Comparison of ENCODE assay signal across 8 cellular contexts in the genomic region with DNA sequence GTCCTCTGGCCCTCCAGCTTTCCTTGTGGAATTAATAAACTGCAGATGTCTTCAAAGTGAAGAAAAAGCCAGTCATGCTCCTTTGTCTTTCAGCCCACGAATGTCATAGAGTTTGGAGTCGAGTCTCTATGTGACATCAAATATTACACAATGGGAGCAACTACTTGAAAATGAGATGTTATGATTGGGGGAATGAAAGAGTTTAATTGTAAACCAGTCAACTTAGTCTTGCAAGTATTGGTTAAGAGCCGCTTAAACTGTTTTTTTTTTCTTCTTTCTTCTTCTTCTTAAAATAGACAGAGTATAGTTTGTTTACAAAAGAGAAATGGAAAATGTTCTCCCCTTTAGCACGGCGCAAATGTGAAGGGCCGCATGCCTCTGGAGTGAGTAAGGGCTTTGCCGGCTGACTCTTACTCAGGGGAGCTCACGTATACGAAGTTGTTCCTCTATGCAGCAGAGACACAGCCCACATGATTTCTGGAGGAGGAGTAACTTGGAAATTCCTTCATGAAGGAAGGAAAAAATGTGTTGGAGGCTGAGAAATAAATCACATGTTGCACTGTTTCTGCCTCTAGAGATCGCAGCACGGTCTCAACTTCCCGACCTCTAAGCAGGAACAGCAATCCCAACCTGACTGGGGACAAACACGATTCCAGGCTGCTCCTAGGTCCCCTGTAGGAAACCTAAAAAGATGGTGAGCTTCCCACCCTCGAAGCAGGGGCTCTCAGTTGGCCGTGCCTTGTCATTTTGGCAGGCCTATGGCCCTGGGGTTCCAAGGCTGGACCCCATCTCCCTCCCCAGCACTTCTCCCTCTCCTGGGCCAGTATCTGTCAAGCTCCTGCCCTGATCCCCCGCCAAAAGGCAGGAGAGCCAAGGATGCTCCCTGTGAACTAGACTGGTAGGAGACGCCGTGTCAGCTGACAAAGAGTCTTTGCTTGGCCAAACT. TPM values are rescaled to one million over a fixed set of nuclear protein-coding genes. Genes with fewer than 3 reads are reported as not detected.
DNase-seq lines count a peak whose midpoint lies in the region; ATAC-seq and TF ChIP-seq lines count a peak whose summit lies in the region.

No MANE protein-coding gene starts in this region.

- H3K9ac ChIP-seq in GM23248, result peak overlapping the region; percentile 92

- DNase-seq in GM23248 (peak; percentile 99), foreskin fibroblast (peak; percentile 97 to 98), nucleus accumbens (lab: John Stamatoyannopoulos, UW) (peak in 31 of 56 donors; percentile 6 to 77 (median 34)), NCI-H748 (lab: John Stamatoyannopoulos, UW; ENCODE audit: unreplicated experiment) (no peak), NCI-H2171 treated with DMSO at 0.1 percent for 48 hours (lab: John Stamatoyannopoulos, UW) (no peak)
- DNase-seq in stimulated activated CD4-positive, alpha-beta T cell treated with anti-CD3 and anti-CD28 coated beads, Interleukin-4, amount 100 ng/mL, for 4 hours, result no peak

- no peaks in the 10 kb centered on the region for H4K20me1 ChIP-seq in GM23248 (ENCODE audit: insufficient read depth)

- H2AFZ ChIP-seq in GM23248, result no peak overlapping the region

- peak; percentile 96 for ATAC-seq in SK-N-SH treated with all-trans-retinoic acid at 6 μM for 48 hours
- ATAC-seq in HG03432 (IDR thresholded peaks at IDR 0.05; ENCODE audit: unreplicated experiment), result no peak

- peak overlapping the region; percentile 100 for H3K27ac ChIP-seq in GM23248

- no peaks in the 10 kb centered on the region for H3K9me2 ChIP-seq in GM23248 (ENCODE audit: insufficient read depth)

- peaks cover 15% of the 10 kb centered on the region; the same call in 1 of the 2 replicates for H3K36me3 ChIP-seq in GM23248 (ENCODE audit: low read depth)

- in situ Hi-C loops in GM23248 (cut with MboI), result no loop called here

- TF ChIP-seq CTCF in foreskin fibroblast (IDR thresholded peaks at IDR 0.05; ENCODE audit: low read depth, low read length), result no peak

- WGBS in GM23248 (ENCODE audit: low coverage in 1 of 2, low lambda C conversion rate in 2 of 2, missing lambda C conversion rate in 2 of 2), 2 experiments, result 6 to 8% methylated on average over 18 of the region's 18 CpGs

- H3K9me3 ChIP-seq in GM23248 (ENCODE audit: low read depth), result no peaks in the 10 kb centered on the region

- peaks cover 66% of the 10 kb centered on the region for H3K4me1 ChIP-seq in GM23248 (ENCODE audit: insufficient read depth)

- H3K4me3 ChIP-seq in GM23248 (peak overlapping the region; percentile 53), foreskin fibroblast (ENCODE audit: low read depth in 1 of 2, low read length in 2 of 2) (peak overlapping the region; percentile 12 to 41)

- H3K79me2 ChIP-seq in GM23248 (ENCODE audit: insufficient read depth), result peaks cover 77% of the 10 kb centered on the region

- H3K4me2 ChIP-seq in GM23248 (ENCODE audit: unreplicated experiment), result peak overlapping the region; percentile 89

- H3F3A ChIP-seq in GM23248 (ENCODE audit: insufficient read depth), result peaks cover 79% of the 10 kb centered on the region

- H3K27me3 ChIP-seq in GM23248 (replicated peaks; ENCODE audit: insufficient read depth), result no peaks in the 10 kb centered on the region

TF ChIP-seq in SK-N-SH treated with all-trans-retinoic acid at 6 μM for 48 hours, 23 proteins besides CTCF, POLR2A, EP300 and RAD21 (continues in another document):
- TF ChIP-seq ESRRG (CRISPR knock-in tag; IDR thresholded peaks at IDR 0.05), result no peak
- TF ChIP-seq, protein P1, sequence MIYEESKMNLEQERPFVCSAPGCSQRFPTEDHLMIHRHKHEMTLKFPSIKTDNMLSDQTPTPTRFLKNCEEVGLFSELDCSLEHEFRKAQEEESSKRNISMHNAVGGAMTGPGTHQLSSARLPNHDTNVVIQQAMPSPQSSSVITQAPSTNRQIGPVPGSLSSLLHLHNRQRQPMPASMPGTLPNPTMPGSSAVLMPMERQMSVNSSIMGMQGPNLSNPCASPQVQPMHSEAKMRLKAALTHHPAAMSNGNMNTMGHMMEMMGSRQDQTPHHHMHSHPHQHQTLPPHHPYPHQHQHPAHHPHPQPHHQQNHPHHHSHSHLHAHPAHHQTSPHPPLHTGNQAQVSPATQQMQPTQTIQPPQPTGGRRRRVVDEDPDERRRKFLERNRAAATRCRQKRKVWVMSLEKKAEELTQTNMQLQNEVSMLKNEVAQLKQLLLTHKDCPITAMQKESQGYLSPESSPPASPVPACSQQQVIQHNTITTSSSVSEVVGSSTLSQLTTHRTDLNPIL (CRISPR knock-in tag; IDR thresholded peaks at IDR 0.05; ENCODE audit: low read depth), result no peak
- TF ChIP-seq, protein P2, sequence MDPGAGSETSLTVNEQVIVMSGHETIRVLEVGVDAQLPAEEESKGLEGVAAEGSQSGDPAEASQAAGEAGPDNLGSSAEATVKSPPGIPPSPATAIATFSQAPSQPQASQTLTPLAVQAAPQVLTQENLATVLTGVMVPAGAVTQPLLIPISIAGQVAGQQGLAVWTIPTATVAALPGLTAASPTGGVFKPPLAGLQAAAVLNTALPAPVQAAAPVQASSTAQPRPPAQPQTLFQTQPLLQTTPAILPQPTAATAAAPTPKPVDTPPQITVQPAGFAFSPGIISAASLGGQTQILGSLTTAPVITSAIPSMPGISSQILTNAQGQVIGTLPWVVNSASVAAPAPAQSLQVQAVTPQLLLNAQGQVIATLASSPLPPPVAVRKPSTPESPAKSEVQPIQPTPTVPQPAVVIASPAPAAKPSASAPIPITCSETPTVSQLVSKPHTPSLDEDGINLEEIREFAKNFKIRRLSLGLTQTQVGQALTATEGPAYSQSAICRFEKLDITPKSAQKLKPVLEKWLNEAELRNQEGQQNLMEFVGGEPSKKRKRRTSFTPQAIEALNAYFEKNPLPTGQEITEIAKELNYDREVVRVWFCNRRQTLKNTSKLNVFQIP (CRISPR knock-in tag; IDR thresholded peaks at IDR 0.05; ENCODE audit: borderline replicate concordance, low read depth), result 0 out of 2 replicates have a peak, but pooled peaks have one; percentile 31
- no peak for TF ChIP-seq GLIS3 (CRISPR knock-in tag; IDR thresholded peaks at IDR 0.05)
- no peak for TF ChIP-seq OSR1 (CRISPR knock-in tag; IDR thresholded peaks at IDR 0.05)
- no peak for TF ChIP-seq TOX (CRISPR knock-in tag; IDR thresholded peaks at IDR 0.05; ENCODE audit: borderline replicate concordance)
- no peak for TF ChIP-seq PPARA (CRISPR knock-in tag; IDR thresholded peaks at IDR 0.05; ENCODE audit: borderline replicate concordance)
- TF ChIP-seq, protein P3, sequence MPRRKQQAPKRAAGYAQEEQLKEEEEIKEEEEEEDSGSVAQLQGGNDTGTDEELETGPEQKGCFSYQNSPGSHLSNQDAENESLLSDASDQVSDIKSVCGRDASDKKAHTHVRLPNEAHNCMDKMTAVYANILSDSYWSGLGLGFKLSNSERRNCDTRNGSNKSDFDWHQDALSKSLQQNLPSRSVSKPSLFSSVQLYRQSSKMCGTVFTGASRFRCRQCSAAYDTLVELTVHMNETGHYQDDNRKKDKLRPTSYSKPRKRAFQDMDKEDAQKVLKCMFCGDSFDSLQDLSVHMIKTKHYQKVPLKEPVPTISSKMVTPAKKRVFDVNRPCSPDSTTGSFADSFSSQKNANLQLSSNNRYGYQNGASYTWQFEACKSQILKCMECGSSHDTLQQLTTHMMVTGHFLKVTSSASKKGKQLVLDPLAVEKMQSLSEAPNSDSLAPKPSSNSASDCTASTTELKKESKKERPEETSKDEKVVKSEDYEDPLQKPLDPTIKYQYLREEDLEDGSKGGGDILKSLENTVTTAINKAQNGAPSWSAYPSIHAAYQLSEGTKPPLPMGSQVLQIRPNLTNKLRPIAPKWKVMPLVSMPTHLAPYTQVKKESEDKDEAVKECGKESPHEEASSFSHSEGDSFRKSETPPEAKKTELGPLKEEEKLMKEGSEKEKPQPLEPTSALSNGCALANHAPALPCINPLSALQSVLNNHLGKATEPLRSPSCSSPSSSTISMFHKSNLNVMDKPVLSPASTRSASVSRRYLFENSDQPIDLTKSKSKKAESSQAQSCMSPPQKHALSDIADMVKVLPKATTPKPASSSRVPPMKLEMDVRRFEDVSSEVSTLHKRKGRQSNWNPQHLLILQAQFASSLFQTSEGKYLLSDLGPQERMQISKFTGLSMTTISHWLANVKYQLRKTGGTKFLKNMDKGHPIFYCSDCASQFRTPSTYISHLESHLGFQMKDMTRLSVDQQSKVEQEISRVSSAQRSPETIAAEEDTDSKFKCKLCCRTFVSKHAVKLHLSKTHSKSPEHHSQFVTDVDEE (CRISPR knock-in tag; IDR thresholded peaks at IDR 0.05), result no peak
- TF ChIP-seq, protein P4, sequence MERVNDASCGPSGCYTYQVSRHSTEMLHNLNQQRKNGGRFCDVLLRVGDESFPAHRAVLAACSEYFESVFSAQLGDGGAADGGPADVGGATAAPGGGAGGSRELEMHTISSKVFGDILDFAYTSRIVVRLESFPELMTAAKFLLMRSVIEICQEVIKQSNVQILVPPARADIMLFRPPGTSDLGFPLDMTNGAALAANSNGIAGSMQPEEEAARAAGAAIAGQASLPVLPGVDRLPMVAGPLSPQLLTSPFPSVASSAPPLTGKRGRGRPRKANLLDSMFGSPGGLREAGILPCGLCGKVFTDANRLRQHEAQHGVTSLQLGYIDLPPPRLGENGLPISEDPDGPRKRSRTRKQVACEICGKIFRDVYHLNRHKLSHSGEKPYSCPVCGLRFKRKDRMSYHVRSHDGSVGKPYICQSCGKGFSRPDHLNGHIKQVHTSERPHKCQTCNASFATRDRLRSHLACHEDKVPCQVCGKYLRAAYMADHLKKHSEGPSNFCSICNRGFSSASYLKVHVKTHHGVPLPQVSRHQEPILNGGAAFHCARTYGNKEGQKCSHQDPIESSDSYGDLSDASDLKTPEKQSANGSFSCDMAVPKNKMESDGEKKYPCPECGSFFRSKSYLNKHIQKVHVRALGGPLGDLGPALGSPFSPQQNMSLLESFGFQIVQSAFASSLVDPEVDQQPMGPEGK (CRISPR knock-in tag; IDR thresholded peaks at IDR 0.05; ENCODE audit: borderline replicate concordance), result no peak
- TF ChIP-seq ZC3H10 (CRISPR knock-in tag; IDR thresholded peaks at IDR 0.05), result no peak; the same call in 1 of the 2 replicates
- TF ChIP-seq ZNF70 (CRISPR knock-in tag; IDR thresholded peaks at IDR 0.05), result no peak
- TF ChIP-seq ZFP3 (CRISPR knock-in tag; IDR thresholded peaks at IDR 0.05), result 0 out of 2 replicates have a peak, but pooled peaks have one; percentile 68
- TF ChIP-seq BACH2 (CRISPR knock-in tag; IDR thresholded peaks at IDR 0.05; ENCODE audit: borderline replicate concordance), result no peak
- no peak for TF ChIP-seq ZNF565 (CRISPR knock-in tag; conservative IDR thresholded peaks at IDR 0.05; ENCODE audit: low read depth)
- TF ChIP-seq CSDC2 (CRISPR knock-in tag; IDR thresholded peaks at IDR 0.05), result peak; percentile 70; the same call in 1 of the 2 replicates
- TF ChIP-seq TCF4 (CRISPR knock-in tag; IDR thresholded peaks at IDR 0.05; ENCODE audit: borderline replicate concordance), result no peak
- no peak for TF ChIP-seq ZNF8 (CRISPR knock-in tag; IDR thresholded peaks at IDR 0.05)

RNA-seq across cellular contexts. Expression of a gene that starts 44.9 kb away (rescaled TPM):
- 256 and 261 TPM in 2 replicates for total RNA-seq in GM23248 (2014; rRNA removed; shearing (Covaris generic))
- polyA plus RNA-seq in GM23248 (2016; fragmentation: Nextera tagmentation; extraction: Ambion mirVana), result 93.0 and 101 TPM in 2 replicates

RNA-seq across cellular contexts. Expression of a gene that starts 59.1 kb away (rescaled TPM):
- 21.5 and 32.4 TPM in 2 replicates for total RNA-seq in GM23248 (2014; rRNA removed; shearing (Covaris generic))
- 14.9 and 16.8 TPM in 2 replicates for polyA plus RNA-seq in GM23248 (2016; fragmentation: Nextera tagmentation; extraction: Ambion mirVana)

Comparison
In these comparisons a context has a peak if more than half of its experiments do, and no peak if none do; other contexts are left out.
1. DNase-seq: peak in GM23248 (single experiment), foreskin fibroblast (2 of 2) and nucleus accumbens (31 of 56); none in stimulated activated CD4-positive, alpha-beta T cell treated with anti-CD3 and anti-CD28 coated beads, Interleukin-4, amount 100 ng/mL, for 4 hours (0 of 2), NCI-H748 (single experiment) and NCI-H2171 treated with DMSO at 0.1 percent for 48 hours (single experiment).